In the genomic region with DNA sequence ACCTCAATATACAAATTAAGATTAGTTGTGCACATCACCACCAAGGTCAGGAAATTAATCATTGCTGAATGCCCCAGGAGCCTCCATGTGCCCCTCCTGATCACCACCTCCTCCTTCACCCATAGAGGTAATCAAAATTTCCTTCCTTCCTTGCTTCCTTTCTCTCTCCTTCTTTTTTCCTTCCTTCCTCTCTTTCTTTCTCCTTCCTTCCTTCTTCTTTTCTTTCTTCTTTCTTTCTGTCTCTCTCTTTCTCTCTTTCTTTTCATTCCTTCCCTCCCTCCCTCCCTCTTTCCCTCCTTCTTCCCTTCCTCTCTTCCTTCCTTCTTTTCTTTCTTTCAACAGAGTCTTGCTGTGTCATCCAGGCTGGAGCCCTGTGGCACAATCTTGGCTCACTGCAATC, we compare ENCODE assay signal across 1 cellular context.
TF ChIP-seq lines count a peak whose summit lies in the region.

No MANE protein-coding gene starts in this region.

TF ChIP-seq in GM23338, 12 proteins besides CTCF, POLR2A, EP300 and RAD21 (continued from another document):
- TF ChIP-seq, protein P1, sequence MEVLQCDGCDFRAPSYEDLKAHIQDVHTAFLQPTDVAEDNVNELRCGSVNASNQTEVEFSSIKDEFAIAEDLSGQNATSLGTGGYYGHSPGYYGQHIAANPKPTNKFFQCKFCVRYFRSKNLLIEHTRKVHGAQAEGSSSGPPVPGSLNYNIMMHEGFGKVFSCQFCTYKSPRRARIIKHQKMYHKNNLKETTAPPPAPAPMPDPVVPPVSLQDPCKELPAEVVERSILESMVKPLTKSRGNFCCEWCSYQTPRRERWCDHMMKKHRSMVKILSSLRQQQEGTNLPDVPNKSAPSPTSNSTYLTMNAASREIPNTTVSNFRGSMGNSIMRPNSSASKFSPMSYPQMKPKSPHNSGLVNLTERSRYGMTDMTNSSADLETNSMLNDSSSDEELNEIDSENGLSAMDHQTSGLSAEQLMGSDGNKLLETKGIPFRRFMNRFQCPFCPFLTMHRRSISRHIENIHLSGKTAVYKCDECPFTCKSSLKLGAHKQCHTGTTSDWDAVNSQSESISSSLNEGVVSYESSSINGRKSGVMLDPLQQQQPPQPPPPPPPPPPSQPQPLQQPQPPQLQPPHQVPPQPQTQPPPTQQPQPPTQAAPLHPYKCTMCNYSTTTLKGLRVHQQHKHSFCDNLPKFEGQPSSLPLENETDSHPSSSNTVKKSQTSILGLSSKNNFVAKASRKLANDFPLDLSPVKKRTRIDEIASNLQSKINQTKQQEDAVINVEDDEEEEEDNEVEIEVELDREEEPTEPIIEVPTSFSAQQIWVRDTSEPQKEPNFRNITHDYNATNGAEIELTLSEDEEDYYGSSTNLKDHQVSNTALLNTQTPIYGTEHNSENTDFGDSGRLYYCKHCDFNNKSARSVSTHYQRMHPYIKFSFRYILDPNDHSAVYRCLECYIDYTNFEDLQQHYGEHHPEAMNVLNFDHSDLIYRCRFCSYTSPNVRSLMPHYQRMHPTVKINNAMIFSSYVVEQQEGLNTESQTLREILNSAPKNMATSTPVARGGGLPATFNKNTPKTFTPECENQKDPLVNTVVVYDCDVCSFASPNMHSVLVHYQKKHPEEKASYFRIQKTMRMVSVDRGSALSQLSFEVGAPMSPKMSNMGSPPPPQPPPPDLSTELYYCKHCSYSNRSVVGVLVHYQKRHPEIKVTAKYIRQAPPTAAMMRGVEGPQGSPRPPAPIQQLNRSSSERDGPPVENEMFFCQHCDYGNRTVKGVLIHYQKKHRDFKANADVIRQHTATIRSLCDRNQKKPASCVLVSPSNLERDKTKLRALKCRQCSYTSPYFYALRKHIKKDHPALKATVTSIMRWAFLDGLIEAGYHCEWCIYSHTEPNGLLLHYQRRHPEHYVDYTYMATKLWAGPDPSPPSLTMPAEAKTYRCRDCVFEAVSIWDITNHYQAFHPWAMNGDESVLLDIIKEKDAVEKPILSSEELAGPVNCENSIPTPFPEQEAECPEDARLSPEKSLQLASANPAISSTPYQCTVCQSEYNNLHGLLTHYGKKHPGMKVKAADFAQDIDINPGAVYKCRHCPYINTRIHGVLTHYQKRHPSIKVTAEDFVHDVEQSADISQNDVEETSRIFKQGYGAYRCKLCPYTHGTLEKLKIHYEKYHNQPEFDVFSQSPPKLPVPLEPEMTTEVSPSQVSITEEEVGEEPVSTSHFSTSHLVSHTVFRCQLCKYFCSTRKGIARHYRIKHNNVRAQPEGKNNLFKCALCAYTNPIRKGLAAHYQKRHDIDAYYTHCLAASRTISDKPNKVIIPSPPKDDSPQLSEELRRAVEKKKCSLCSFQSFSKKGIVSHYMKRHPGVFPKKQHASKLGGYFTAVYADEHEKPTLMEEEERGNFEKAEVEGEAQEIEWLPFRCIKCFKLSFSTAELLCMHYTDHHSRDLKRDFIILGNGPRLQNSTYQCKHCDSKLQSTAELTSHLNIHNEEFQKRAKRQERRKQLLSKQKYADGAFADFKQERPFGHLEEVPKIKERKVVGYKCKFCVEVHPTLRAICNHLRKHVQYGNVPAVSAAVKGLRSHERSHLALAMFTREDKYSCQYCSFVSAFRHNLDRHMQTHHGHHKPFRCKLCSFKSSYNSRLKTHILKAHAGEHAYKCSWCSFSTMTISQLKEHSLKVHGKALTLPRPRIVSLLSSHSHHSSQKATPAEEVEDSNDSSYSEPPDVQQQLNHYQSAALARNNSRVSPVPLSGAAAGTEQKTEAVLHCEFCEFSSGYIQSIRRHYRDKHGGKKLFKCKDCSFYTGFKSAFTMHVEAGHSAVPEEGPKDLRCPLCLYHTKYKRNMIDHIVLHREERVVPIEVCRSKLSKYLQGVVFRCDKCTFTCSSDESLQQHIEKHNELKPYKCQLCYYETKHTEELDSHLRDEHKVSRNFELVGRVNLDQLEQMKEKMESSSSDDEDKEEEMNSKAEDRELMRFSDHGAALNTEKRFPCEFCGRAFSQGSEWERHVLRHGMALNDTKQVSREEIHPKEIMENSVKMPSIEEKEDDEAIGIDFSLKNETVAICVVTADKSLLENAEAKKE (CRISPR knock-in tag; IDR thresholded peaks at IDR 0.05), result no peak
- no peak for TF ChIP-seq JUNB (IDR thresholded peaks at IDR 0.05; ENCODE audit: unreplicated experiment)
- TF ChIP-seq, protein P2, sequence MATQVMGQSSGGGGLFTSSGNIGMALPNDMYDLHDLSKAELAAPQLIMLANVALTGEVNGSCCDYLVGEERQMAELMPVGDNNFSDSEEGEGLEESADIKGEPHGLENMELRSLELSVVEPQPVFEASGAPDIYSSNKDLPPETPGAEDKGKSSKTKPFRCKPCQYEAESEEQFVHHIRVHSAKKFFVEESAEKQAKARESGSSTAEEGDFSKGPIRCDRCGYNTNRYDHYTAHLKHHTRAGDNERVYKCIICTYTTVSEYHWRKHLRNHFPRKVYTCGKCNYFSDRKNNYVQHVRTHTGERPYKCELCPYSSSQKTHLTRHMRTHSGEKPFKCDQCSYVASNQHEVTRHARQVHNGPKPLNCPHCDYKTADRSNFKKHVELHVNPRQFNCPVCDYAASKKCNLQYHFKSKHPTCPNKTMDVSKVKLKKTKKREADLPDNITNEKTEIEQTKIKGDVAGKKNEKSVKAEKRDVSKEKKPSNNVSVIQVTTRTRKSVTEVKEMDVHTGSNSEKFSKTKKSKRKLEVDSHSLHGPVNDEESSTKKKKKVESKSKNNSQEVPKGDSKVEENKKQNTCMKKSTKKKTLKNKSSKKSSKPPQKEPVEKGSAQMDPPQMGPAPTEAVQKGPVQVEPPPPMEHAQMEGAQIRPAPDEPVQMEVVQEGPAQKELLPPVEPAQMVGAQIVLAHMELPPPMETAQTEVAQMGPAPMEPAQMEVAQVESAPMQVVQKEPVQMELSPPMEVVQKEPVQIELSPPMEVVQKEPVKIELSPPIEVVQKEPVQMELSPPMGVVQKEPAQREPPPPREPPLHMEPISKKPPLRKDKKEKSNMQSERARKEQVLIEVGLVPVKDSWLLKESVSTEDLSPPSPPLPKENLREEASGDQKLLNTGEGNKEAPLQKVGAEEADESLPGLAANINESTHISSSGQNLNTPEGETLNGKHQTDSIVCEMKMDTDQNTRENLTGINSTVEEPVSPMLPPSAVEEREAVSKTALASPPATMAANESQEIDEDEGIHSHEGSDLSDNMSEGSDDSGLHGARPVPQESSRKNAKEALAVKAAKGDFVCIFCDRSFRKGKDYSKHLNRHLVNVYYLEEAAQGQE (IDR thresholded peaks at IDR 0.05; ENCODE audit: unreplicated experiment), result no peak
- no peak for TF ChIP-seq STAT1 (IDR thresholded peaks at IDR 0.05; ENCODE audit: unreplicated experiment)
- no peak for TF ChIP-seq EZH2 (IDR thresholded peaks at IDR 0.05; ENCODE audit: low read depth, unreplicated experiment)
- TF ChIP-seq NANOG (IDR thresholded peaks at IDR 0.05; ENCODE audit: borderline replicate concordance), result no peak
- no peak for TF ChIP-seq ZNF331 (CRISPR knock-in tag; IDR thresholded peaks at IDR 0.05; ENCODE audit: low read depth)
